ENCODE assay signal across 23 cellular contexts in genomic region chr6:26525818-26526217, GRCh38. TPM values are rescaled to one million over a fixed set of nuclear protein-coding genes. Genes with fewer than 3 reads are reported as not detected.
"Had no signal": no experiment of that assay in that cellular context is flagged by ENCODE, and none has a peak within 500 bp of the region (broad histone marks: within the 10 kb centered on the region; RNA-seq: fewer than 3 reads in every experiment).

No MANE protein-coding gene starts in this region.

- H3K4me3 ChIP-seq: K562 had no signal

- H3K27me3 Mint-ChIP-seq: IgD-negative memory B cell had no signal

- H3K9ac ChIP-seq: KMS-11 had no signal

- ATAC-seq: K562, SK-N-SH treated with all-trans-retinoic acid at 6 μM for 48 hours had no signal

- DNase-seq: Kasumi-1, MM.1S, NCI-H1048, NCI-H1105, NCI-H1417, NCI-H1436 treated with DMSO at 0.1 percent for 48 hours, NCI-H1694, NCI-H187 treated with DMSO at 0.1 percent for 48 hours, NCI-H2029 treated with DMSO at 0.1 percent for 48 hours, NCI-H2171 treated with DMSO at 0.1 percent for 48 hours, NCI-H345, NCI-H446 treated with DMSO at 0.1 percent for 48 hours, NCI-H510A treated with DMSO at 0.1 percent for 48 hours, NCI-H526 treated with DMSO at 0.1 percent for 48 hours, NCI-H774, SHP77 had no signal

- H3K27ac ChIP-seq: HL-60, KMS-11, RWPE1 had no signal

RNA-seq across cellular contexts. Expression of gene BTN1A1, which starts 25.7 kb away (rescaled TPM):
- total RNA-seq: T-helper 1 cell treated with Interleukin-12 subunit alpha and Interleukin-12 subunit beta and Interleukin-4 antibody, amounts not matched to agents 30 ng/mL and 1 ng/mL, for 36 hours had no signal
